ENCODE assay signal across 17 cellular contexts in the genomic region with DNA sequence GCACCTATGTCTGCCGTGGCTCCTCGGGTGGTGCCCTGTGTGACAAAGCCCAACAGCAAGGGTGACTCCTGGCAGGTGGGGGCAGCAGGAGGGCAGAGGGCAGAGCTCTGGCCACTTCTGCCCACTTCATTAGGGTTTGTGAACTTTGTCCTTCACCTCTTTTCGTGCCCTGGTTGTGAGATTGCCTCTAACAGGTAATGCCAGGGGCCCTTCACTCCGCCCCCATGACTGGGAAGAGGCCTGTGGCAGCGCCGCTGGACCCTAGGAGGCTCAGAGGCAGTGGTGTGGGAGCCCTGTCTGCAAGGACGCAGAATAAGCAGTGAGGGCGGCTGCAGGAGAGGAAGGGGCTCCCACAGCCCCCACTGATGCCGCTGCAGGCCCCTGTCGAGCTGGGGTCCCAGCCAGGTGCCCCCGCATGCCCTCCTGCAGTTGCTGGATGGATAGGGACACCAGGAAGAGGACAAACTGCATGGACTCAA.
DNase-seq lines count a peak whose midpoint lies in the region; ATAC-seq, FAIRE-seq and TF ChIP-seq lines count a peak whose summit lies in the region.
"Had no signal": no experiment of that assay in that cellular context is flagged by ENCODE, and none has a peak within 500 bp of the region (broad histone marks: within the 10 kb centered on the region; RNA-seq: fewer than 3 reads in every experiment).

No MANE protein-coding gene starts in this region.

- no peak overlapping the region for H3K27ac ChIP-seq in lower lobe of right lung
- H3K27ac ChIP-seq: C4-2B, HL-60 had no signal

- peak; percentile 6 for DNase-seq in BE2C
- no peak for DNase-seq in bronchial epithelial cell (ENCODE audit: low read depth)
- peak; percentile 28 for DNase-seq in lower lobe of right lung
- peak; percentile 34 for DNase-seq in posterior vena cava (ENCODE audit: low spot score)
- DNase-seq in effector CD4-positive, alpha-beta T cell: no peak
- DNase-seq in activated naive CD4-positive, alpha-beta T cell (lab: John Stamatoyannopoulos, UW): no peak
- no peak for DNase-seq in NCI-H526 (lab: John Stamatoyannopoulos, UW)
- DNase-seq: CD8-positive, alpha-beta T cell; COR-L47; DND-41; GDM1; GOT3 had no signal

- ATAC-seq in lower lobe of right lung (no peak), HG02678 (IDR thresholded peaks at IDR 0.05; ENCODE audit: unreplicated experiment) (no peak)
- ATAC-seq: CD8-positive, alpha-beta T cell had no signal

- H3K4me1 ChIP-seq in BE2C (peaks cover 60% of the 10 kb centered on the region), lower lobe of right lung (peaks cover under 1% of the 10 kb centered on the region)
- H3K4me1 ChIP-seq: HAP-1 had no signal

- peak; percentile 28 for FAIRE-seq in bronchial epithelial cell (lab: Jason Lieb, UNC)
- FAIRE-seq: GM19239 had no signal

- H3K9me3 ChIP-seq in BE2C: no peaks in the 10 kb centered on the region
- no peaks in the 10 kb centered on the region for H3K9me3 ChIP-seq in lower lobe of right lung
- H3K9me3 ChIP-seq: HAP-1 had no signal

- H3K36me3 ChIP-seq in BE2C (no peaks in the 10 kb centered on the region), bronchial epithelial cell (ENCODE audit: control insufficient read depth, insufficient read depth, low read length) (no peaks in the 10 kb centered on the region), lower lobe of right lung (peaks cover 24% of the 10 kb centered on the region)
- H3K36me3 ChIP-seq: HAP-1 had no signal

- TF ChIP-seq CTCF in BE2C (IDR thresholded peaks at IDR 0.05; ENCODE audit: low read depth, low read length) (no peak), bronchial epithelial cell (IDR thresholded peaks at IDR 0.05; ENCODE audit: insufficient read depth, low read length, severe bottlenecking) (no peak), lower lobe of right lung (IDR thresholded peaks at IDR 0.05) (no peak)

- H3K27me3 ChIP-seq in BE2C: no peaks in the 10 kb centered on the region
- peaks cover 8% of the 10 kb centered on the region for H3K27me3 ChIP-seq in bronchial epithelial cell (ENCODE audit: control insufficient read depth, insufficient read depth, low read length)
- peaks cover under 1% of the 10 kb centered on the region for H3K27me3 ChIP-seq in lower lobe of right lung (ENCODE audit: low read depth)

- intact Hi-C loops in lower lobe of right lung (cut with DNase I) (no loop called here), posterior vena cava (cut with DNase I) (loop anchor here in 1 of 2 donors (5.0 to 10.0 kb wide), 2 partner anchors 47 to 270 kb away; no protein-coding TSS in a partner anchor)

- no peak overlapping the region for H3K4me3 ChIP-seq in BE2C (ENCODE audit: low read depth, low read length)
- H3K4me3 ChIP-seq in bronchial epithelial cell (ENCODE audit: low read depth, low read length): no peak overlapping the region
- no peak overlapping the region for H3K4me3 ChIP-seq in lower lobe of right lung
- H3K4me3 ChIP-seq: HAP-1 had no signal

Comparison
In these comparisons a context has a peak if more than half of its experiments do, and no peak if none do; other contexts are left out.
1. DNase-seq: peak in BE2C (single experiment), lower lobe of right lung (single experiment) and posterior vena cava (single experiment); none in bronchial epithelial cell (single experiment), effector CD4-positive, alpha-beta T cell (single experiment), activated naive CD4-positive, alpha-beta T cell (0 of 4) and NCI-H526 (0 of 2).